In genomic region chr11:117673561-117673960, GRCh38 we compare ENCODE assay signal across 18 cellular contexts.
DNase-seq lines count a peak whose midpoint lies in the region; TF ChIP-seq lines count a peak whose summit lies in the region.
"Had no signal": no experiment of that assay in that cellular context is flagged by ENCODE, and none has a peak within 500 bp of the region (broad histone marks: within the 10 kb centered on the region; RNA-seq: fewer than 3 reads in every experiment).

No MANE protein-coding gene starts in this region.

- intact Hi-C loops in dorsolateral prefrontal cortex (cut with DNase I): no loop called here

- peak overlapping the region; percentile 66 to 99 (median 95) for H3K27ac ChIP-seq in dorsolateral prefrontal cortex
- H3K27ac ChIP-seq in temporal lobe (ENCODE audit: low read depth, low read length): peak overlapping the region; percentile 92
- H3K27ac ChIP-seq in CD8-positive, alpha-beta memory T cell (ENCODE audit: low read depth, low read length): no peak overlapping the region
- H3K27ac ChIP-seq: GM23248 had no signal

- no peaks in the 10 kb centered on the region for H3K4me1 ChIP-seq in CD8-positive, alpha-beta memory T cell (ENCODE audit: insufficient read depth, low read length)

- CTCF ChIA-PET in CD8-positive, alpha-beta memory T cell (lab: Charles Lee): no interaction called here

- no peaks in the 10 kb centered on the region for H3K9me3 Mint-ChIP-seq in CD8-positive, alpha-beta memory T cell

- H3K36me3 Mint-ChIP-seq in CD8-positive, alpha-beta memory T cell: peaks cover 0 to 1% (median 0%) of the 10 kb centered on the region in 3 donors
- H3K36me3 Mint-ChIP-seq: CD4-positive, alpha-beta memory T cell had no signal

- H3K4me3 Mint-ChIP-seq in CD8-positive, alpha-beta memory T cell: no peak overlapping the region
- H3K4me3 Mint-ChIP-seq: CD4-positive, alpha-beta memory T cell; IgD-negative memory B cell had no signal

- DNase-seq in NCI-H82 (lab: John Stamatoyannopoulos, UW) (peak; percentile 60), NCI-H82 treated with DMSO at 0.1 percent for 48 hours (lab: John Stamatoyannopoulos, UW; ENCODE audit: unreplicated experiment) (no peak), dorsolateral prefrontal cortex (peak in 9 of 10 donors; percentile 57 to 78 (median 76)), nucleus accumbens (lab: John Stamatoyannopoulos, UW) (peak in 48 of 56 donors; percentile 17 to 82 (median 58)), COLO668 (lab: John Stamatoyannopoulos, UW; ENCODE audit: unreplicated experiment) (no peak)
- no peak for DNase-seq in activated CD4-positive, alpha-beta T cell treated with anti-CD3 and anti-CD28 coated beads, Interleukin-2, amount 50 U/mL, for 1 hour
- no peak for DNase-seq in CD8-positive, alpha-beta memory T cell
- DNase-seq: 8988T; CD4-positive, alpha-beta memory T cell; DND-41; GM23248; Kasumi-1; NCI-H1105; NCI-H187 treated with DMSO at 0.1 percent for 48 hours; NCI-H446 treated with DMSO at 0.1 percent for 48 hours; RPMI8226 had no signal

- TF ChIP-seq CTCF in dorsolateral prefrontal cortex (IDR thresholded peaks at IDR 0.05 in 54 of 56, conservative IDR thresholded peaks at IDR 0.05 in 2 of 56; ENCODE audit: low read depth in 1 of 56, partially characterized antibody in 56 of 56): peak in 2 of 56 donors; percentile 13 to 17

- H3K4me1 Mint-ChIP-seq in CD8-positive, alpha-beta memory T cell: peaks cover 2 to 8% (median 6%) of the 10 kb centered on the region in 3 donors
- H3K4me1 Mint-ChIP-seq: IgD-negative memory B cell had no signal

- no peak overlapping the region for H3K27ac Mint-ChIP-seq in CD8-positive, alpha-beta memory T cell
- H3K27ac Mint-ChIP-seq: IgD-negative memory B cell had no signal

- H3K27me3 ChIP-seq in dorsolateral prefrontal cortex: no peaks in the 10 kb centered on the region
- H3K27me3 ChIP-seq in CD8-positive, alpha-beta memory T cell (ENCODE audit: insufficient read depth, low read length, poor library complexity, severe bottlenecking): peaks cover 9% of the 10 kb centered on the region

- POLR2A ChIA-PET in CD8-positive, alpha-beta memory T cell (lab: Charles Lee): no interaction called here

- H3K27me3 Mint-ChIP-seq in CD8-positive, alpha-beta memory T cell: peaks cover 2 to 14% of the 10 kb centered on the region in 2 donors

- H3K9me3 ChIP-seq in CD8-positive, alpha-beta memory T cell (ENCODE audit: low read length): no peaks in the 10 kb centered on the region

- no peaks in the 10 kb centered on the region for H3K36me3 ChIP-seq in CD8-positive, alpha-beta memory T cell (ENCODE audit: insufficient read depth, low read length)

- peak overlapping the region in 10 of 59 donors; percentile 2 to 36 (median 10) for H3K4me3 ChIP-seq in dorsolateral prefrontal cortex
- no peak overlapping the region for H3K4me3 ChIP-seq in CD8-positive, alpha-beta memory T cell (ENCODE audit: low read length)
- H3K4me3 ChIP-seq: GM23248 had no signal

Comparison
In these comparisons a context has a peak if more than half of its experiments do, and no peak if none do; other contexts are left out.
1. DNase-seq: peak in NCI-H82 (single experiment), dorsolateral prefrontal cortex (9 of 10) and nucleus accumbens (48 of 56); none in NCI-H82 treated with DMSO at 0.1 percent for 48 hours (single experiment), COLO668 (single experiment), activated CD4-positive, alpha-beta T cell treated with anti-CD3 and anti-CD28 coated beads, Interleukin-2, amount 50 U/mL, for 1 hour (single experiment) and CD8-positive, alpha-beta memory T cell (0 of 5).